ENCODE assay signal across 8 cellular contexts in the genomic region with DNA sequence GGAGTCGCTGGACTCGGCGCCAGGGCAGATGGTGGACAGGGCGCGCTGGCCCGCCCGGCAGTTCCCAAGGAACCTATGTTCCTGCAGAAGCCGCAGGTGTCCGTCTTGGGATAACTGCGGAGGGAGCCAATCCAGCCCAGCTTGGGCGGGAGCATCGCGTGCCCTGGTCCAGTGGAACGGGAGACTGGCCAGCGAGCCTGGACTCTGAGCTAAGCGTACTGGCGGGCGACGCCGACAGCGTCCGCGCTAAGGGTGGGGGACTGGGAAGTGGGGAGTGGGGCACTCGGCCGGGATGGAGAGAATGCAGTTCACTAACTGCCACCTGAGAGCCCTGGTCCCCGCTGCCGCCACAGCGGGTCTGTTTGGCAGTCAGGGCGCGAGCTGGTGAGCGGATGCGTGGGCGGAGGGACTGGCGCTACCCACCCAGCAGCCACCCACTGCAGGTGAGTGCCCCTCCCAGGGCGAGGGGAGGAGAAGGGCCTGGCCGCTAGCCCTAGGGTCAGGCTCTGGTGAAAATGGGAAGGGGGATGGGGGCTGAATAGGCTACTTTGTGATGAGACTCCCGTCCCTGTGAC. TPM values are rescaled to one million over a fixed set of nuclear protein-coding genes. Genes with fewer than 3 reads are reported as not detected.
DNase-seq lines count a peak whose midpoint lies in the region; ATAC-seq, FAIRE-seq and TF ChIP-seq lines count a peak whose summit lies in the region.

No MANE protein-coding gene starts in this region.

- no peaks in the 10 kb centered on the region for H3K9me3 Mint-ChIP-seq in HFFc6
- H3K9me3 Mint-ChIP-seq in activated T-cell treated with anti-CD3 and anti-CD28 coated beads, Interleukin-2, amount 50 U/mL, for 72 hours: no peaks in the 10 kb centered on the region

- no peaks in the 10 kb centered on the region for H3K9me3 ChIP-seq in right cardiac atrium (ENCODE audit: control insufficient read depth, low read length)

- H3K27me3 ChIP-seq in right cardiac atrium (ENCODE audit: control insufficient read depth, insufficient read depth): no peaks in the 10 kb centered on the region

- H3K4me1 Mint-ChIP-seq in HFFc6 (ENCODE audit: low read depth): peaks cover 15% of the 10 kb centered on the region
- H3K4me1 Mint-ChIP-seq in activated T-cell treated with anti-CD3 and anti-CD28 coated beads, Interleukin-2, amount 50 U/mL, for 72 hours (ENCODE audit: low read depth): peaks cover 15% of the 10 kb centered on the region

- no peak for TF ChIP-seq CTCF in HFFc6 (IDR thresholded peaks at IDR 0.05)

- DNase-seq in HFFc6 (no peak), right cardiac atrium (peak in 2 of 3 donors; percentile 53 to 74), H54 (ENCODE audit: insufficient read length, low spot score) (no peak), DMS114 treated with DMSO at 0.1 percent for 48 hours (lab: John Stamatoyannopoulos, UW; ENCODE audit: unreplicated experiment) (no peak)
- DNase-seq in activated T-cell treated with anti-CD3 and anti-CD28 coated beads, Interleukin-2, amount 50 U/mL, for 72 hours: peak; percentile 36 to 46

- no peaks in the 10 kb centered on the region for H3K4me1 ChIP-seq in right cardiac atrium (ENCODE audit: control insufficient read depth, insufficient read depth, low read length)

- no peaks in the 10 kb centered on the region; the same call in none of the 2 replicates for H3K27me3 Mint-ChIP-seq in HFFc6 (ENCODE audit: insufficient read depth)
- H3K27me3 Mint-ChIP-seq in activated T-cell treated with anti-CD3 and anti-CD28 coated beads, Interleukin-2, amount 50 U/mL, for 72 hours (ENCODE audit: low read depth): peaks cover 26% of the 10 kb centered on the region

- FAIRE-seq in H54 (lab: Jason Lieb, UNC): no peak

- under 1% methylated on average over 37 of the region's 37 CpGs for WGBS in right cardiac atrium

- peak overlapping the region; percentile 94 for H3K4me3 Mint-ChIP-seq in HFFc6
- H3K4me3 Mint-ChIP-seq in activated T-cell treated with anti-CD3 and anti-CD28 coated beads, Interleukin-2, amount 50 U/mL, for 72 hours: peak overlapping the region; percentile 79 to 90

- ATAC-seq in activated T-cell treated with anti-CD3 and anti-CD28 coated beads, Interleukin-2, amount 50 U/mL, for 72 hours (replicated peaks in 1 of 2): no peak
- no peak for ATAC-seq in right cardiac atrium
- no peak for ATAC-seq in HG03025 (IDR thresholded peaks at IDR 0.05; ENCODE audit: low FRiP score, unreplicated experiment)
- no peak for ATAC-seq in GM19023 (IDR thresholded peaks at IDR 0.05; ENCODE audit: unreplicated experiment)

- H3K36me3 Mint-ChIP-seq in HFFc6 (ENCODE audit: low read depth): no peaks in the 10 kb centered on the region
- peaks cover 0 to 1% of the 10 kb centered on the region in 2 donors for H3K36me3 Mint-ChIP-seq in activated T-cell treated with anti-CD3 and anti-CD28 coated beads, Interleukin-2, amount 50 U/mL, for 72 hours (ENCODE audit: insufficient read depth in 2 of 2)

- peak overlapping the region; percentile 83; the same call in 1 of the 2 replicates for H3K27ac Mint-ChIP-seq in HFFc6
- H3K27ac Mint-ChIP-seq in activated T-cell treated with anti-CD3 and anti-CD28 coated beads, Interleukin-2, amount 50 U/mL, for 72 hours: no peak overlapping the region

- peak overlapping the region; percentile 76 for H3K4me3 ChIP-seq in right cardiac atrium (ENCODE audit: low read length)
- peak overlapping the region in 4 of 7 experiments; percentile 6 to 55 (median 51) for H3K4me3 ChIP-seq in skin epidermis

- H3K27ac ChIP-seq in right cardiac atrium (ENCODE audit: low read length): no peak overlapping the region
- H3K27ac ChIP-seq in skin epidermis: peak overlapping the region in 1 of 21 experiments; percentile 80

- intact Hi-C loops in right cardiac atrium (cut with DNase I): loop anchor here in 1 of 4 donors (10.0 kb wide), 4 partner anchors 123 to 397 kb away; no protein-coding TSS in a partner anchor

- no peak for TF ChIP-seq POLR2A in H54 (IDR thresholded peaks at IDR 0.05; ENCODE audit: low read depth, low read length)

RNA-seq across cellular contexts. Expression of gene MAMLD1, which starts 1.3 kb away (rescaled TPM):
- 1 to 10 TPM; 4.0 to 5.3 (median 4.7) TPM for total RNA-seq in HFFc6 (2021; fragmentation: NEBNext Ultra II Directional; extraction: Animal tissue kit (Norgen Biotek cat#: 25700))
- 1 to 10 TPM; 2.7 to 3.4 TPM for total RNA-seq in activated T-cell treated with anti-CD3 and anti-CD28 coated beads, Interleukin-2, amount 50 U/mL, for 72 hours
- 1 to 10 TPM; 2.3 to 3.1 (median 2.6) TPM for total RNA-seq in right cardiac atrium
- 1.3 TPM for polyA plus RNA-seq in right cardiac atrium

Comparison
In these comparisons a context has a peak if more than half of its experiments do, and no peak if none do; other contexts are left out.
1. DNase-seq: peak in activated T-cell treated with anti-CD3 and anti-CD28 coated beads, Interleukin-2, amount 50 U/mL, for 72 hours (2 of 2) and right cardiac atrium (2 of 3); none in HFFc6 (single experiment), H54 (single experiment) and DMS114 treated with DMSO at 0.1 percent for 48 hours (single experiment).